14 cellular contexts compared by ENCODE assay signal in genomic region chr2:12192762-12193161, GRCh38.
A peak's percentile ranks its signal among the peaks of the same experiment; 100 is the strongest.
DNase-seq lines count a peak whose midpoint lies in the region; ATAC-seq and TF ChIP-seq lines count a peak whose summit lies in the region.
"Had no signal": no experiment of that assay in that cellular context is flagged by ENCODE, and none has a peak within 500 bp of the region (broad histone marks: within the 10 kb centered on the region; RNA-seq: fewer than 3 reads in every experiment).

No MANE protein-coding gene starts in this region.

- DNase-seq in natural killer cell (no peak), T-helper 17 cell (no peak), left lung (no peak), uterus (no peak), AG08396 (ENCODE audit: low spot score) (no peak), Peyer's patch (no peak)
- no peak for DNase-seq in natural killer cell treated with Interleukin-12 subunit alpha and Interleukin-12 subunit beta and Interleukin-15 and Interleukin-18, amount 100 ng/mL, for 72 hours (ENCODE audit: low spot score)
- DNase-seq: activated gamma-delta T cell treated with Interleukin-2 at 50 U/mL for 16 hours, midbrain, NCI-H1048, stomach had no signal

- H3K4me3 Mint-ChIP-seq in natural killer cell = peak overlapping the region; percentile 6
- H3K4me3 Mint-ChIP-seq in natural killer cell treated with Interleukin-12 subunit alpha and Interleukin-12 subunit beta and Interleukin-15 and Interleukin-18, amount 100 ng/mL, for 72 hours = no peak overlapping the region
- peak overlapping the region; percentile 25 for H3K4me3 Mint-ChIP-seq in T-helper 17 cell
- H3K4me3 Mint-ChIP-seq: central memory CD8-positive, alpha-beta T cell had no signal

- H3K4me1 Mint-ChIP-seq in natural killer cell (peaks cover 28 to 31% of the 10 kb centered on the region in 2 donors), T-helper 17 cell (peaks cover 8% of the 10 kb centered on the region)
- H3K4me1 Mint-ChIP-seq in natural killer cell treated with Interleukin-12 subunit alpha and Interleukin-12 subunit beta and Interleukin-15 and Interleukin-18, amount 100 ng/mL, for 72 hours (ENCODE audit: low read depth in 2 of 2) = peaks cover 23 to 27% of the 10 kb centered on the region in 2 donors

- ATAC-seq in natural killer cell (no peak), T-helper 17 cell (no peak), left lung (peak; percentile 29), GM18505 (IDR thresholded peaks at IDR 0.05; ENCODE audit: unreplicated experiment) (no peak)
- ATAC-seq in natural killer cell treated with Interleukin-12 subunit alpha and Interleukin-12 subunit beta and Interleukin-15 and Interleukin-18, amount 100 ng/mL, for 72 hours = no peak
- ATAC-seq: activated CD4-positive, CD25-positive, alpha-beta regulatory T cell treated with anti-CD3 and anti-CD28 coated beads, Interleukin-2, amount 50 U/mL, for 24 hours had no signal

- peaks cover 6% of the 10 kb centered on the region for H3K9me3 ChIP-seq in T-helper 17 cell (ENCODE audit: control insufficient read depth, low read length, poor library complexity, severe bottlenecking)
- no peaks in the 10 kb centered on the region for H3K9me3 ChIP-seq in left lung
- no peaks in the 10 kb centered on the region for H3K9me3 ChIP-seq in uterus
- no peaks in the 10 kb centered on the region for H3K9me3 ChIP-seq in Peyer's patch

- H3K27me3 ChIP-seq in left lung (no peaks in the 10 kb centered on the region), uterus (no peaks in the 10 kb centered on the region), Peyer's patch (no peaks in the 10 kb centered on the region)
- H3K27me3 ChIP-seq: stomach had no signal

- H3K4me1 ChIP-seq in left lung (peaks cover 0 to 11% of the 10 kb centered on the region in 2 donors), uterus (no peaks in the 10 kb centered on the region), Peyer's patch (no peaks in the 10 kb centered on the region)
- H3K4me1 ChIP-seq: stomach had no signal

- TF ChIP-seq POLR2A in uterus (IDR thresholded peaks at IDR 0.05) (no peak), Peyer's patch (IDR thresholded peaks at IDR 0.05) (no peak), GM18505 (IDR thresholded peaks at IDR 0.05; ENCODE audit: borderline replicate concordance, extremely low read depth, insufficient read depth, insufficient read length) (no peak)

- TF ChIP-seq CTCF in natural killer cell (IDR thresholded peaks at IDR 0.05) = no peak
- TF ChIP-seq CTCF in left lung (IDR thresholded peaks at IDR 0.05) = no peak
- TF ChIP-seq CTCF in uterus (IDR thresholded peaks at IDR 0.05) = no peak
- TF ChIP-seq CTCF in Peyer's patch (IDR thresholded peaks at IDR 0.05) = no peak

- H3K27ac Mint-ChIP-seq in natural killer cell (no peak overlapping the region), T-helper 17 cell (peak overlapping the region; percentile 57)
- peak overlapping the region in 1 of 2 donors; percentile 12 for H3K27ac Mint-ChIP-seq in natural killer cell treated with Interleukin-12 subunit alpha and Interleukin-12 subunit beta and Interleukin-15 and Interleukin-18, amount 100 ng/mL, for 72 hours

- peak overlapping the region in 1 of 2 donors; percentile 1 for H3K27ac ChIP-seq in left lung
- H3K27ac ChIP-seq in uterus = peak overlapping the region; percentile 21 to 30
- H3K27ac ChIP-seq in Peyer's patch = no peak overlapping the region

- no peaks in the 10 kb centered on the region for H3K36me3 ChIP-seq in left lung
- H3K36me3 ChIP-seq in uterus = no peaks in the 10 kb centered on the region
- H3K36me3 ChIP-seq in Peyer's patch = no peaks in the 10 kb centered on the region
- H3K36me3 ChIP-seq: stomach had no signal

- no peak overlapping the region for H3K4me3 ChIP-seq in left lung
- H3K4me3 ChIP-seq in uterus = no peak overlapping the region
- no peak overlapping the region for H3K4me3 ChIP-seq in Peyer's patch
- H3K4me3 ChIP-seq: stomach had no signal

- H3K36me3 Mint-ChIP-seq in natural killer cell (peaks cover 23% of the 10 kb centered on the region), T-helper 17 cell (ENCODE audit: low read depth) (no peaks in the 10 kb centered on the region)
- H3K36me3 Mint-ChIP-seq in natural killer cell treated with Interleukin-12 subunit alpha and Interleukin-12 subunit beta and Interleukin-15 and Interleukin-18, amount 100 ng/mL, for 72 hours = peaks cover 13% of the 10 kb centered on the region

- intact Hi-C loops in natural killer cell (cut with micrococcal nuclease) = no loop called here
- intact Hi-C loops in left lung (cut with DNase I) = no loop called here
- intact Hi-C loops in uterus (cut with DNase I; ENCODE audit: low total_unique reads) = no loop called here

- peaks cover 2 to 4% of the 10 kb centered on the region in 2 donors for H3K9me3 Mint-ChIP-seq in natural killer cell
- H3K9me3 Mint-ChIP-seq in natural killer cell treated with Interleukin-12 subunit alpha and Interleukin-12 subunit beta and Interleukin-15 and Interleukin-18, amount 100 ng/mL, for 72 hours = peaks cover 6% of the 10 kb centered on the region

- H3K27me3 Mint-ChIP-seq in natural killer cell (ENCODE audit: low read depth in 2 of 2) (peaks cover 11 to 15% of the 10 kb centered on the region in 2 donors), T-helper 17 cell (peaks cover 4% of the 10 kb centered on the region)
- peaks cover 0 to 10% of the 10 kb centered on the region in 2 donors for H3K27me3 Mint-ChIP-seq in natural killer cell treated with Interleukin-12 subunit alpha and Interleukin-12 subunit beta and Interleukin-15 and Interleukin-18, amount 100 ng/mL, for 72 hours

Comparison
In these comparisons a context has a peak if more than half of its experiments do, and no peak if none do; other contexts are left out.
1. H3K27ac ChIP-seq: peak in uterus (2 of 2); none in Peyer's patch (0 of 4).